ENCODE assay signal across 20 cellular contexts in the genomic region with DNA sequence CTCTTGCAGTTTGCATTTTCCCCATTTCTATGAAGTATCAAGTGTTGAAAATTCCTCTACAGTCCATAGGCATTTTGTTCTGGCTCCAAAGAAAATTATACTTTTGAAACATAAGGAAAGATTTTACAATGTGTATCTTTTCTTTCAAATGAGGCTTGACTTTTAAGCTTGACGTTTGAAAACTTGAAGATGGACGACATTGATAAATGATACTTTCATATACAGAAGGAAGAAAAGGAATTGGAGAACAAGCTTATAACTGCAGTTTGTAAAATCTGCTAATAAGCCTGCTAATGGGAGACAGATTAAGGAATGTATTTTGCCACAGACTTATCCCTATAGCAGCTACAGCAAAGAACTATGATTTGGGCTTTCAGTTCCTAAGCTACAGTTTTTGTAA.
DNase-seq lines count a peak whose midpoint lies in the region; ATAC-seq, FAIRE-seq and TF ChIP-seq lines count a peak whose summit lies in the region.
"Had no signal": no experiment of that assay in that cellular context is flagged by ENCODE, and none has a peak within 500 bp of the region (broad histone marks: within the 10 kb centered on the region; RNA-seq: fewer than 3 reads in every experiment).

No MANE protein-coding gene starts in this region.

- no peak overlapping the region for H3K56ac ChIP-seq in IMR-90 (ENCODE audit: extremely low read depth, insufficient read depth, low read length)
- H3K56ac ChIP-seq in H1 (replicated peaks; ENCODE audit: insufficient read length, low read depth, low read length), result no peak overlapping the region

- POLR2A ChIA-PET in IMR-90 (lab: Charles Lee; ENCODE audit: unreplicated experiment), result interaction anchor here (0.6 kb wide), 1 partner anchor 198 kb away, joined by 8 read pairs; no protein-coding TSS in a partner anchor
- POLR2A ChIA-PET in H1 (lab: Charles Lee; ENCODE audit: partially characterized antibody), result no interaction called here

- H3K23me2 ChIP-seq in H1 (ENCODE audit: low read depth, low read length), result no peaks in the 10 kb centered on the region

- H4K5ac ChIP-seq in IMR-90 (ENCODE audit: low read depth, low read length) (no peak overlapping the region), H1 (ENCODE audit: insufficient read length, low read depth, low read length) (no peak overlapping the region)

- H2BK120ac ChIP-seq in IMR-90 (ENCODE audit: low read depth, low read length) (0 out of 2 replicates have a peak overlapping the region, but pooled peaks have one; percentile 6), H1 (replicated peaks; ENCODE audit: low read depth, low read length) (no peak overlapping the region)

- H3K23ac ChIP-seq in IMR-90 (ENCODE audit: low read depth, low read length) (no peak overlapping the region), H1 (ENCODE audit: insufficient read length) (no peak overlapping the region)

- H3K36me3 Mint-ChIP-seq in nephron (ENCODE audit: low read depth), result no peaks in the 10 kb centered on the region
- H3K36me3 Mint-ChIP-seq: CD4-positive, alpha-beta memory T cell had no signal

- no peak overlapping the region for H2BK12ac ChIP-seq in H1 (ENCODE audit: low read depth, low read length)

- H3K36me3 ChIP-seq in IMR-90 (ENCODE audit: control insufficient read depth, insufficient read depth, low read length) (no peaks in the 10 kb centered on the region), H1 (ENCODE audit: control insufficient read depth in 2 of 4, insufficient read depth in 4 of 4, low read length in 3 of 4) (no peaks in the 10 kb centered on the region)
- H3K36me3 ChIP-seq: BE2C had no signal

- H2AFZ ChIP-seq in IMR-90 (replicated peaks; ENCODE audit: low read length, poor library complexity) (no peak overlapping the region), H1 (ENCODE audit: low read length) (peak overlapping the region; percentile 91)

- H3K4me3 Mint-ChIP-seq in nephron, result no peak overlapping the region
- H3K4me3 Mint-ChIP-seq: CD4-positive, alpha-beta memory T cell had no signal

- H3K4me1 ChIP-seq in IMR-90 (ENCODE audit: control insufficient read depth, insufficient read depth, low read length) (peaks cover 6% of the 10 kb centered on the region), H1 (replicated peaks in 1 of 4; ENCODE audit: control insufficient read depth in 3 of 4, insufficient read depth in 4 of 4, low read length in 3 of 4) (0 out of 7 replicates have a peak, but pooled peaks cover 0 to 3% (median 0%) of the 10 kb centered on the region in 4 experiments)
- H3K4me1 ChIP-seq: BE2C had no signal

- H3K27ac ChIP-seq in IMR-90 (ENCODE audit: insufficient read depth, low read length), result no peak overlapping the region
- no peak overlapping the region for H3K27ac ChIP-seq in H1 (ENCODE audit: low read depth, low read length)
- no peak overlapping the region for H3K27ac ChIP-seq in substantia nigra (ENCODE audit: low read depth, low read length, poor library complexity, severe bottlenecking)
- H3K27ac ChIP-seq: HL-60, RWPE1 had no signal

- peaks cover 5% of the 10 kb centered on the region for H3K9me1 ChIP-seq in IMR-90 (ENCODE audit: insufficient read depth, low read length)

- H3K27ac Mint-ChIP-seq in nephron, result peak overlapping the region; percentile 82 to 94 (median 87)
- H3K27ac Mint-ChIP-seq: CD4-positive, alpha-beta memory T cell had no signal

- H3K4me1 Mint-ChIP-seq in nephron, result peaks cover 22% of the 10 kb centered on the region
- H3K4me1 Mint-ChIP-seq: CD4-positive, alpha-beta memory T cell had no signal

- H3K27me3 ChIP-seq in IMR-90 (ENCODE audit: control insufficient read depth, insufficient read depth, low read length) (no peaks in the 10 kb centered on the region), H1 (replicated peaks in 1 of 4; ENCODE audit: control insufficient read depth in 3 of 4, extremely low read depth in 1 of 4, insufficient read depth in 3 of 4, low read length in 3 of 4) (no peaks in the 10 kb centered on the region; a peak in 1 of 7 replicates)
- H3K27me3 ChIP-seq: BE2C had no signal

- H2BK15ac ChIP-seq in IMR-90 (ENCODE audit: low read depth, low read length) (no peak overlapping the region), H1 (ENCODE audit: low read length) (no peak overlapping the region)

- H3K9me3 Mint-ChIP-seq in nephron, result no peaks in the 10 kb centered on the region

- ATAC-seq in IMR-90 (ENCODE audit: low read depth) (no peak), GM18873 (IDR thresholded peaks at IDR 0.05; ENCODE audit: low FRiP score, unreplicated experiment) (no peak)

- WGBS in IMR-90 (ENCODE audit: extremely low coverage in 2 of 2, insufficient read length in 1 of 2), 2 experiments, result no CpG with 5 or more reads among the region's 2 CpGs
- 87% methylated on average over 2 of the region's 2 CpGs; no CpG with 5 or more reads in 1 of the 2 experiments for WGBS in H1 (ENCODE audit: extremely low coverage in 1 of 2, insufficient coverage in 1 of 2, insufficient read length in 1 of 2, insufficient replicate concordance in 2 of 2, low coverage in 1 of 2, low lambda C conversion rate in 2 of 2, missing lambda C conversion rate in 1 of 2), 2 experiments

- DNase-seq in IMR-90, result no peak
- DNase-seq in H1 (ENCODE audit: low read depth in 1 of 2, low spot score in 2 of 2), result no peak
- DNase-seq in D721Med (ENCODE audit: insufficient read length, low spot score), result no peak
- no peak for DNase-seq in NCI-H1436 treated with DMSO at 0.1 percent for 48 hours (lab: John Stamatoyannopoulos, UW)
- DNase-seq in substantia nigra (lab: John Stamatoyannopoulos, UW), result no peak
- DNase-seq: BE2C; CD4-positive, alpha-beta memory T cell; DMS79; KBM-7; MV-4-11; NCI-H1417; NCI-H2029 treated with DMSO at 0.1 percent for 48 hours; NCI-H2171 treated with DMSO at 0.1 percent for 48 hours; NCI-H446 treated with DMSO at 0.1 percent for 48 hours; NCI-H748 treated with DMSO at 0.1 percent for 48 hours had no signal

- CTCF ChIA-PET in IMR-90 (lab: Yijun Ruan, JAX), result interaction anchor here (0.7 to 1.0 kb wide), 4 partner anchors 9 to 1240 kb away, joined by 3 read pairs; no protein-coding TSS in a partner anchor
- CTCF ChIA-PET in H1 (lab: Charles Lee; ENCODE audit: partially characterized antibody), result interaction anchor here (0.6 kb wide), 1 partner anchor 132 kb away, joined by 4 read pairs; no protein-coding TSS in a partner anchor

- in situ Hi-C loops in IMR-90 (cut with MboI; ENCODE audit: low sequenced_read_pairs), result no loop called here

- H3K4me3 ChIP-seq in IMR-90 (ENCODE audit: insufficient read depth, low read depth, low read length) (no peak overlapping the region), H1 (ENCODE audit: extremely low read depth in 1 of 4, insufficient read depth in 2 of 4, low read depth in 3 of 4, low read length in 4 of 4) (no peak overlapping the region)

- no peaks in the 10 kb centered on the region for H3K9me3 ChIP-seq in IMR-90 (ENCODE audit: control insufficient read depth, insufficient read depth, low read length)
- no peaks in the 10 kb centered on the region for H3K9me3 ChIP-seq in H1 (ENCODE audit: insufficient read depth in 2 of 2, low read depth in 1 of 2, low read length in 1 of 2)
- H3K9me3 ChIP-seq: BE2C had no signal

- no peak for TF ChIP-seq EP300 in H1 (IDR thresholded peaks at IDR 0.05; ENCODE audit: borderline replicate concordance in 1 of 2, low read depth in 2 of 2, low read length in 2 of 2)

- H4K91ac ChIP-seq in IMR-90 (ENCODE audit: insufficient read depth, low read depth, low read length) (no peak overlapping the region), H1 (replicated peaks; ENCODE audit: insufficient read length, low read length) (no peak overlapping the region)

- H4K20me1 ChIP-seq in IMR-90 (ENCODE audit: insufficient read depth, low read length) (no peaks in the 10 kb centered on the region), H1 (replicated peaks in 1 of 2; ENCODE audit: control insufficient read depth in 1 of 2, insufficient read depth in 2 of 2, low read length in 2 of 2) (no peaks in the 10 kb centered on the region)

- H3K4ac ChIP-seq in IMR-90 (ENCODE audit: low read depth, low read length), result no peak overlapping the region
- H3K4ac ChIP-seq in H1 (replicated peaks; ENCODE audit: insufficient read length, low read depth, low read length), result no peak overlapping the region

- H3K79me2 ChIP-seq in H1 (ENCODE audit: control insufficient read depth in 1 of 2, insufficient read depth in 2 of 2, low read length in 2 of 2), result no peaks in the 10 kb centered on the region

- H2BK20ac ChIP-seq in IMR-90 (ENCODE audit: low read depth, low read length), result no peak overlapping the region
- H2BK20ac ChIP-seq in H1 (ENCODE audit: low read length), result no peak overlapping the region

- H3K18ac ChIP-seq in IMR-90 (ENCODE audit: low read depth, low read length), result no peak overlapping the region
- H3K18ac ChIP-seq in H1 (ENCODE audit: extremely low read depth, low read length), result no peak overlapping the region

- H3K14ac ChIP-seq in IMR-90 (replicated peaks; ENCODE audit: low read depth, low read length), result no peak overlapping the region
- no peak overlapping the region for H3K14ac ChIP-seq in H1 (ENCODE audit: insufficient read length)

- no peak overlapping the region for H3K9ac ChIP-seq in IMR-90 (ENCODE audit: low read depth, low read length)
- no peak overlapping the region for H3K9ac ChIP-seq in H1 (replicated peaks in 1 of 4; ENCODE audit: extremely low read depth in 1 of 4, low read depth in 3 of 4, low read length in 3 of 4)

- H3K27me3 Mint-ChIP-seq in nephron (ENCODE audit: low read depth), result no peaks in the 10 kb centered on the region
- H3K27me3 Mint-ChIP-seq: CD4-positive, alpha-beta memory T cell had no signal

- no peak overlapping the region for H2AK9ac ChIP-seq in IMR-90 (replicated peaks; ENCODE audit: low read depth, low read length, poor library complexity)

- no TSS peak for BruUV-seq in IMR-90 (replicated peaks; lab: Mats Ljungman, UMichigan)

- H3K4me2 ChIP-seq in IMR-90 (ENCODE audit: low read depth, low read length) (no peak overlapping the region), H1 (ENCODE audit: insufficient read depth in 1 of 2, low read depth in 2 of 2, low read length in 2 of 2) (no peak overlapping the region)

- dilution Hi-C loops in IMR-90 (cut with HindIII; ENCODE audit: low sequenced_read_pairs, unreplicated experiment), result no loop called here

- H3K79me1 ChIP-seq in IMR-90 (ENCODE audit: low read depth in 1 of 2, low read length in 2 of 2), result no peaks in the 10 kb centered on the region
- H3K79me1 ChIP-seq in H1 (ENCODE audit: low read depth, low read length), result no peaks in the 10 kb centered on the region

- TF ChIP-seq RAD21 in IMR-90 (IDR thresholded peaks at IDR 0.05; ENCODE audit: low read length) (no peak), H1 (IDR thresholded peaks at IDR 0.05 in 1 of 2, conservative IDR thresholded peaks at IDR 0.05 in 1 of 2; ENCODE audit: low read depth in 2 of 2, low read length in 2 of 2) (no peak)

- FAIRE-seq in H1 (lab: Jason Lieb, UNC) (no peak), D721Med (lab: Jason Lieb, UNC) (no peak)
- FAIRE-seq: HTR-8/SVneo had no signal

- H4K8ac ChIP-seq in IMR-90 (ENCODE audit: low read depth in 2 of 2, low read length in 2 of 2) (no peak overlapping the region), H1 (ENCODE audit: extremely low read depth, insufficient read depth, low read length) (no peak overlapping the region)

- no peak for TF ChIP-seq POLR2A in IMR-90 (IDR thresholded peaks at IDR 0.05; ENCODE audit: low read depth, low read length)
- no peak for TF ChIP-seq POLR2A in H1 (IDR thresholded peaks at IDR 0.05; ENCODE audit: control extremely low read depth in 1 of 2, low read depth in 2 of 2, low read length in 2 of 2)

- intact Hi-C loops in IMR-90 (cut with micrococcal nuclease), result no loop called here

- TF ChIP-seq CTCF in IMR-90 (conservative IDR thresholded peaks at IDR 0.05; ENCODE audit: low read depth, low read length) (no peak), H1 (IDR thresholded peaks at IDR 0.05; ENCODE audit: control extremely low read depth in 1 of 3, insufficient read depth in 1 of 3, low read depth in 1 of 3, low read length in 3 of 3) (no peak), nephron (IDR thresholded peaks at IDR 0.05; ENCODE audit: unreplicated experiment in 3 of 3) (no peak), D721Med (IDR thresholded peaks at IDR 0.05; ENCODE audit: insufficient read depth, missing control alignments) (no peak)

- H2BK5ac ChIP-seq in IMR-90 (ENCODE audit: low read depth, low read length, poor library complexity, severe bottlenecking) (no peak overlapping the region), H1 (ENCODE audit: low read depth, low read length) (no peak overlapping the region)

- H2AK5ac ChIP-seq in IMR-90 (ENCODE audit: low read depth, low read length), result no peak overlapping the region
- H2AK5ac ChIP-seq in H1 (ENCODE audit: low read depth, low read length), result no peak overlapping the region
